In the genomic region with DNA sequence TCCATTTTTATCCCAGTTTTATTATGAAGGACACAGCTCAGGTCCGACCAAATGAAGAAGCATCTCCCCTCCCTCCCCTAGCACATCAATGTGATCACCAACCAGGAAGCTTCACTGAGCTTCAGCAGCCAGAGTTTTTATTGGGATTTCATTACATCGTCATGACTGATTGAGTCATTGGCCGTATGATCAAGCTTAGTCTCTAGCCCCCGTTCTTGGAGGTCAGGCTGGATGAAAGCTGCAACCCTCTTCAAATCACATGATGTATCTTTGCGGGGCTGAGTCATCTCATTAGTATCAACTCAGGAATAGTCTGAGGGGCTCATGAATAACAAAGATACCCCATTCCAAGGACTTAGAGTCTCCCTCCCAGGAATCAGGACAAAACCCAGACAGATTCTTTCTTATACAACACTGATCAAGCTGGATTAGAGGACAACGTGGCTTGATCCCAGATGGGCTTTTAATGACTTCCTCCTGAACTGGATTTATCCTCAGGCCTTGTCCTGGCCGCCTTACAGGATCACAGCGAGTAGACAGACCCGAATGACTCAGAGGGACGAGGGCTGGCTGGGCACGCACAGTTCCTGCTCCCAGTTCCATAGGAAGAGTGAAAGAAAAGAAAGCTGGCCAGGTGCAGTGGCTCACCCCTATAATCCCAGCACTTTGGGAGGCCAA, we compare ENCODE assay signal across 10 cellular contexts. TPM values are rescaled to one million over a fixed set of nuclear protein-coding genes. Genes with fewer than 3 reads are reported as not detected.
DNase-seq lines count a peak whose midpoint lies in the region; ATAC-seq and TF ChIP-seq lines count a peak whose summit lies in the region.
"Had no signal": no experiment of that assay in that cellular context is flagged by ENCODE, and none has a peak within 500 bp of the region (broad histone marks: within the 10 kb centered on the region; RNA-seq: fewer than 3 reads in every experiment).

No MANE protein-coding gene starts in this region.

- H3K4me3 Mint-ChIP-seq in CD4-positive, alpha-beta memory T cell, result no peak overlapping the region

- peaks cover 6 to 18% (median 12%) of the 10 kb centered on the region in 4 donors for H3K4me1 Mint-ChIP-seq in CD4-positive, alpha-beta memory T cell

- H3K27ac Mint-ChIP-seq in CD4-positive, alpha-beta memory T cell, result peak overlapping the region in 2 of 7 donors; percentile 5 to 25

- H3K27me3 ChIP-seq in AG04450 (ENCODE audit: control insufficient read depth, insufficient read depth, low read length), result no peaks in the 10 kb centered on the region
- no peaks in the 10 kb centered on the region for H3K27me3 ChIP-seq in HUES48 (ENCODE audit: control insufficient read depth, insufficient read depth, low read length)
- no peaks in the 10 kb centered on the region for H3K27me3 ChIP-seq in CD4-positive, alpha-beta memory T cell (ENCODE audit: insufficient read depth, low read length)

- ATAC-seq in GM21825 (IDR thresholded peaks at IDR 0.05; ENCODE audit: unreplicated experiment), result no peak

- CTCF ChIA-PET in AG04450 (lab: Charles Lee), result no interaction called here
- CTCF ChIA-PET in CD4-positive, alpha-beta memory T cell (lab: Charles Lee; ENCODE audit: partially characterized antibody), result interaction anchor here (1.0 kb wide), 2 partner anchors 9 to 30 kb away, joined by 3 to 4 read pairs; no protein-coding TSS in a partner anchor

- no peak overlapping the region for H3K9ac ChIP-seq in HUES48 (ENCODE audit: low read depth, low read length)

- DNase-seq in AG04450 (ENCODE audit: low read depth, low spot score) (peak; percentile 77), cerebellar cortex (ENCODE audit: low spot score) (peak; percentile 15), myocyte (ENCODE audit: low read depth) (peak; percentile 77), DMS79 (lab: John Stamatoyannopoulos, UW) (no peak)
- no peak for DNase-seq in stimulated activated CD4-positive, alpha-beta T cell treated with anti-CD3 and anti-CD28 coated beads, Interleukin-15, amount 100 ng/mL, for 24 hours
- DNase-seq in CD4-positive, alpha-beta memory T cell, result no peak
- DNase-seq: activated CD4-positive, alpha-beta T cell treated with anti-CD3 and anti-CD28 coated beads, Interleukin-2, amount 50 U/mL, for 4 hours; NCI-H2107 had no signal

- H3K4me3 ChIP-seq in AG04450 (ENCODE audit: low read depth, low read length) (no peak overlapping the region), HUES48 (ENCODE audit: low read depth, low read length) (no peak overlapping the region)
- no peak overlapping the region for H3K4me3 ChIP-seq in CD4-positive, alpha-beta memory T cell (ENCODE audit: low read length in 2 of 2)

- no peaks in the 10 kb centered on the region for H3K27me3 Mint-ChIP-seq in CD4-positive, alpha-beta memory T cell

- H3K9me3 ChIP-seq in AG04450 (ENCODE audit: control insufficient read depth, insufficient read depth, low read length) (peaks cover 23% of the 10 kb centered on the region), HUES48 (ENCODE audit: control insufficient read depth, insufficient read depth, low read length) (peaks cover 6% of the 10 kb centered on the region; the same call in 1 of the 2 replicates)
- no peaks in the 10 kb centered on the region for H3K9me3 ChIP-seq in CD4-positive, alpha-beta memory T cell (ENCODE audit: control insufficient read depth in 1 of 2, low read length in 2 of 2)

- H3K36me3 Mint-ChIP-seq in CD4-positive, alpha-beta memory T cell, result peaks cover 7 to 25% of the 10 kb centered on the region in 2 donors

- POLR2A ChIA-PET in AG04450 (lab: Yijun Ruan, JAX), result interaction anchor here (0.5 to 1.6 kb wide), 4 partner anchors 14 to 380 kb away, joined by 3 to 10 read pairs (median 4); a partner anchor contains a TSS
- POLR2A ChIA-PET in CD4-positive, alpha-beta memory T cell (lab: Charles Lee; ENCODE audit: partially characterized antibody), result no interaction called here

- H3K4me1 ChIP-seq in HUES48 (ENCODE audit: control insufficient read depth, insufficient read depth, low read length), result peaks cover 18% of the 10 kb centered on the region
- H3K4me1 ChIP-seq in CD4-positive, alpha-beta memory T cell (ENCODE audit: insufficient read depth, low read length), result peaks cover 19% of the 10 kb centered on the region

- H3K27ac ChIP-seq in AG04450 (ENCODE audit: low read depth, low read length) (peak overlapping the region; percentile 95), HUES48 (ENCODE audit: low read depth, low read length) (peak overlapping the region; percentile 36)
- no peak overlapping the region for H3K27ac ChIP-seq in CD4-positive, alpha-beta memory T cell (ENCODE audit: low read depth, low read length)

- TF ChIP-seq CTCF in AG04450 (IDR thresholded peaks at IDR 0.05; ENCODE audit: low read depth, low read length), result no peak

- intact Hi-C loops in CD4-positive, alpha-beta memory T cell (cut with micrococcal nuclease), result no loop called here

- H3K36me3 ChIP-seq in HUES48 (ENCODE audit: control insufficient read depth, insufficient read depth, low read length), result peaks cover 51% of the 10 kb centered on the region
- H3K36me3 ChIP-seq in CD4-positive, alpha-beta memory T cell (ENCODE audit: insufficient read depth, low read length), result no peaks in the 10 kb centered on the region

- H3K9me3 Mint-ChIP-seq in CD4-positive, alpha-beta memory T cell, result peaks cover 0 to 3% (median 0%) of the 10 kb centered on the region in 8 donors

RNA-seq across cellular contexts. Expression of a gene that starts 14.5 kb away (rescaled TPM):
- 33.0 and 52.8 TPM in 2 replicates for polyA plus RNA-seq in AG04450 (2011; rRNA removed)
- polyA minus RNA-seq in AG04450 (2011; rRNA and poly(A)+ RNA removed), result 62.0 and 83.4 TPM in 2 replicates
- total RNA-seq in myocyte, result 47.8 and 49.9 TPM in 2 replicates
- polyA plus RNA-seq in myocyte (2012), result 79.3 TPM
- total RNA-seq in CD4-positive, alpha-beta memory T cell, result 10 to 100 TPM; 13.4 to 15.1 TPM
- polyA plus RNA-seq in CD4-positive, alpha-beta memory T cell, result 1 to 10 TPM in 1 of 2 donors, under 1 TPM in 1; 0.42 to 4.9 TPM

Comparison
In these comparisons a context has a peak if more than half of its experiments do, and no peak if none do; other contexts are left out.
1. DNase-seq: peak in AG04450 (single experiment), cerebellar cortex (single experiment) and myocyte (single experiment); none in stimulated activated CD4-positive, alpha-beta T cell treated with anti-CD3 and anti-CD28 coated beads, Interleukin-15, amount 100 ng/mL, for 24 hours (single experiment), CD4-positive, alpha-beta memory T cell (0 of 5) and DMS79 (single experiment).